8 cellular contexts compared by ENCODE assay signal in genomic region chr20:48750941-48751620, GRCh38.
DNase-seq lines count a peak whose midpoint lies in the region; ATAC-seq and TF ChIP-seq lines count a peak whose summit lies in the region.

No MANE protein-coding gene starts in this region.

- intact Hi-C loops in posterior cingulate gyrus (cut with DNase I), result loop anchor here (5.0 kb wide), 1 partner anchor 41 kb away; no protein-coding TSS in a partner anchor

- CTCF ChIA-PET in GM10248 (lab: Yijun Ruan, JAX), result interaction anchor here (0.9 to 4.9 kb wide), 9 partner anchors 9 to 94 kb away, joined by 3 to 20 read pairs (median 3); no protein-coding TSS in a partner anchor

- DNase-seq in activated T-cell treated with anti-CD3 and anti-CD28 coated beads for 1 hour (ENCODE audit: low read depth), result peak; percentile 34
- DNase-seq in activated T-cell treated with anti-CD3 and anti-CD28 coated beads for 4 hours, result no peak
- DNase-seq in activated CD4-positive, alpha-beta T cell treated with anti-CD3 and anti-CD28 coated beads, Interleukin-2, amount 50 U/mL, for 1 hour, result peak; percentile 42
- DNase-seq in germinal center (ENCODE audit: low spot score), result peak; percentile 42
- DNase-seq in posterior cingulate gyrus, result peak; percentile 42 to 95 (median 68)
- no peak for DNase-seq in NCI-H82 treated with DMSO at 0.1 percent for 48 hours (lab: John Stamatoyannopoulos, UW; ENCODE audit: unreplicated experiment)
- DNase-seq in GM10248 (ENCODE audit: extremely low spot score), result no peak

- TF ChIP-seq CTCF in GM10248 (IDR thresholded peaks at IDR 0.05; ENCODE audit: control extremely low read depth, extremely low read depth, low read depth, missing control alignments), result no peak

- ATAC-seq in HG02840 (IDR thresholded peaks at IDR 0.05; ENCODE audit: low FRiP score, unreplicated experiment), result no peak

- POLR2A ChIA-PET in GM10248 (lab: Yijun Ruan, JAX), result interaction anchor here (0.7 kb wide), 1 partner anchor 10 kb away, joined by 3 read pairs; no protein-coding TSS in a partner anchor

Comparison
In these comparisons a context has a peak if more than half of its experiments do, and no peak if none do; other contexts are left out.
1. DNase-seq: peak in activated T-cell treated with anti-CD3 and anti-CD28 coated beads for 1 hour (single experiment), activated CD4-positive, alpha-beta T cell treated with anti-CD3 and anti-CD28 coated beads, Interleukin-2, amount 50 U/mL, for 1 hour (single experiment), germinal center (single experiment) and posterior cingulate gyrus (10 of 10); none in activated T-cell treated with anti-CD3 and anti-CD28 coated beads for 4 hours (single experiment), NCI-H82 treated with DMSO at 0.1 percent for 48 hours (single experiment) and GM10248 (single experiment).